ENCODE assay signal across 2 cellular contexts in the genomic region with DNA sequence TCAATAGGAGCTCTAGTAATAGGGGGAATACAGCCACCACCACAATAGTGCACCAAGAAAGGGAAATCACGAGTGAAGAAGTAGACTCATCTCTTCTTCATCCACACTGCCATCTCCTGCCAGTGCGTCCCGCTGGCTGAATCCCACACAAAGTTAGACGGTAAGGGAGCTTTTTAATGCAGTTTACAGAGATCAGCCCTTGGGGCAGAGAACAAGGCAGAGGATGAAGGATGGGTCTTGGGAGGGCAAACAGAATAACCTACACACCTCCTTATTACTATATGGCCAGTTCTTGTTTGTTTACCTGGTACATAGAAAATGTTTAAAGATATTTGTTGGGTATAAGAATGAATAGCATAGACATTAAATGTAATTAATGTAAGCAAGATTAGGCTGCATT.
TF ChIP-seq lines count a peak whose summit lies in the region.

No MANE protein-coding gene starts in this region.

TF ChIP-seq in A549, 52 proteins besides CTCF, POLR2A, EP300 and RAD21 (continued from another document):
- TF ChIP-seq, protein P1, sequence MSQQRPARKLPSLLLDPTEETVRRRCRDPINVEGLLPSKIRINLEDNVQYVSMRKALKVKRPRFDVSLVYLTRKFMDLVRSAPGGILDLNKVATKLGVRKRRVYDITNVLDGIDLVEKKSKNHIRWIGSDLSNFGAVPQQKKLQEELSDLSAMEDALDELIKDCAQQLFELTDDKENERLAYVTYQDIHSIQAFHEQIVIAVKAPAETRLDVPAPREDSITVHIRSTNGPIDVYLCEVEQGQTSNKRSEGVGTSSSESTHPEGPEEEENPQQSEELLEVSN (IDR thresholded peaks at IDR 0.05; ENCODE audit: borderline replicate concordance, low read depth): no peak
- TF ChIP-seq GATA3 (IDR thresholded peaks at IDR 0.05; ENCODE audit: borderline replicate concordance) (no peak), JUNB (IDR thresholded peaks at IDR 0.05) (no peak), ZFP36 (IDR thresholded peaks at IDR 0.05; ENCODE audit: borderline replicate concordance, partially characterized antibody) (no peak), RCOR1 (IDR thresholded peaks at IDR 0.05; ENCODE audit: low read depth, low read length) (no peak)

TF ChIP-seq in HCT116, 20 proteins besides CTCF, POLR2A, EP300 and RAD21 (continued from another document):
- TF ChIP-seq FOSL1 (IDR thresholded peaks at IDR 0.05; ENCODE audit: low read depth): no peak
- TF ChIP-seq CEBPB (IDR thresholded peaks at IDR 0.05; ENCODE audit: low read depth): no peak
